ENCODE assay signal across 11 cellular contexts in genomic region chr6:135145509-135145865, GRCh38. TPM values are rescaled to one million over a fixed set of nuclear protein-coding genes. Genes with fewer than 3 reads are reported as not detected.
DNase-seq lines count a peak whose midpoint lies in the region; ATAC-seq, FAIRE-seq and TF ChIP-seq lines count a peak whose summit lies in the region.
"Had no signal": no experiment of that assay in that cellular context is flagged by ENCODE, and none has a peak within 500 bp of the region (broad histone marks: within the 10 kb centered on the region; RNA-seq: fewer than 3 reads in every experiment).

No MANE protein-coding gene starts in this region.

- no peak overlapping the region for H2BK15ac ChIP-seq in H9 (ENCODE audit: low read depth, low read length)

- CTCF ChIA-PET in HCT116 (lab: Charles Lee), result interaction anchor here (1.2 kb wide), 1 partner anchor 112 kb away, joined by 3 read pairs; no protein-coding TSS in a partner anchor
- CTCF ChIA-PET in activated CD4-positive, alpha-beta memory T cell treated with anti-CD3 and anti-CD28 coated beads, Interleukin-2, amount 10 ng/mL, durations not matched to agents 7 days and 5 days (lab: Charles Lee), result interaction anchor here (1.1 to 4.0 kb wide), 10 partner anchors 16 to 305 kb away, joined by 3 to 55 read pairs (median 10); partner anchors contain the start of gene MYB

- H3K79me1 ChIP-seq in H9 (ENCODE audit: insufficient read depth, low read depth, low read length, poor library complexity, severe bottlenecking), result no peaks in the 10 kb centered on the region

- H3K4me3 Mint-ChIP-seq in activated CD4-positive, alpha-beta memory T cell treated with anti-CD3 and anti-CD28 coated beads, Interleukin-2, amount 10 ng/mL, durations not matched to agents 7 days and 5 days, result peak overlapping the region; percentile 44
- no peak overlapping the region for H3K4me3 Mint-ChIP-seq in H9

- H3K23ac ChIP-seq in H9 (ENCODE audit: insufficient read length, low read depth, low read length), result no peak overlapping the region

- H3K27me3 ChIP-seq in ACC112 (ENCODE audit: insufficient read depth, low read length), result no peaks in the 10 kb centered on the region
- H3K27me3 ChIP-seq in HCT116 (ENCODE audit: insufficient read depth, low read length), result no peaks in the 10 kb centered on the region
- H3K27me3 ChIP-seq in H9 (ENCODE audit: insufficient read depth, low read length), result no peaks in the 10 kb centered on the region

- H3K36me3 ChIP-seq in ACC112 (ENCODE audit: insufficient read depth, low read length), result no peaks in the 10 kb centered on the region
- no peaks in the 10 kb centered on the region for H3K36me3 ChIP-seq in HCT116 (ENCODE audit: control insufficient read depth in 1 of 2, insufficient read depth in 2 of 2, low read length in 2 of 2)

- POLR2A ChIA-PET in HCT116 (lab: Charles Lee), result no interaction called here
- POLR2A ChIA-PET in activated CD4-positive, alpha-beta memory T cell treated with anti-CD3 and anti-CD28 coated beads, Interleukin-2, amount 10 ng/mL, durations not matched to agents 7 days and 5 days (lab: Charles Lee), result interaction anchor here (0.8 to 1.7 kb wide), 6 partner anchors 13 to 91 kb away, joined by 3 to 11 read pairs (median 4); partner anchors contain the start of genes HBS1L and MYB

- TF ChIP-seq CTCF in HCT116 (IDR thresholded peaks at IDR 0.05 in 2 of 3, conservative IDR thresholded peaks at IDR 0.05 in 1 of 3; ENCODE audit: borderline replicate concordance in 1 of 3, insufficient read depth in 1 of 3, low read depth in 2 of 3, low read length in 2 of 3) (no peak), H9 (conservative IDR thresholded peaks at IDR 0.05) (no peak)

- peak overlapping the region; percentile 36 for H3K27ac Mint-ChIP-seq in activated CD4-positive, alpha-beta memory T cell treated with anti-CD3 and anti-CD28 coated beads, Interleukin-2, amount 10 ng/mL, durations not matched to agents 7 days and 5 days
- H3K27ac Mint-ChIP-seq in H9, result no peak overlapping the region

- H3K4me1 ChIP-seq in ACC112 (ENCODE audit: control insufficient read depth, insufficient read depth, low read length, unreplicated experiment) (peaks cover 16% of the 10 kb centered on the region), HCT116 (ENCODE audit: control insufficient read depth in 1 of 2, insufficient read depth in 2 of 2, low read length in 2 of 2) (peaks cover 0 to 6% of the 10 kb centered on the region in 2 experiments; a peak in 1 of 4 replicates), H9 (ENCODE audit: insufficient read depth, low read length) (no peaks in the 10 kb centered on the region; the same call in 1 of the 2 replicates)

- H2AFZ ChIP-seq in ACC112 (ENCODE audit: low read length, unreplicated experiment) (peak overlapping the region; percentile 73), HCT116 (ENCODE audit: low read depth, low read length, poor library complexity, severe bottlenecking) (peak overlapping the region; percentile 62), H9 (ENCODE audit: low read length) (no peak overlapping the region)
- H2AFZ ChIP-seq: PC-9 had no signal

- peaks cover 2% of the 10 kb centered on the region for H3K36me3 Mint-ChIP-seq in activated CD4-positive, alpha-beta memory T cell treated with anti-CD3 and anti-CD28 coated beads, Interleukin-2, amount 10 ng/mL, durations not matched to agents 7 days and 5 days (ENCODE audit: low read depth)
- no peaks in the 10 kb centered on the region for H3K36me3 Mint-ChIP-seq in H9 (ENCODE audit: insufficient read depth in 1 of 3, low read depth in 3 of 3)

- ATAC-seq in HCT116, result no peak

- H3K9ac ChIP-seq in HCT116 (ENCODE audit: low read length) (no peak overlapping the region), H9 (ENCODE audit: extremely low read depth, insufficient read length, low read length) (no peak overlapping the region)

- no peak for TF ChIP-seq RAD21 in HCT116 (IDR thresholded peaks at IDR 0.05; ENCODE audit: low read depth)

- H3K9me2 ChIP-seq in HCT116 (ENCODE audit: insufficient read depth), result no peaks in the 10 kb centered on the region

- no peak overlapping the region for H2BK12ac ChIP-seq in H9 (ENCODE audit: insufficient read length, low read depth, low read length)

- no peak overlapping the region for H3K4ac ChIP-seq in H9 (ENCODE audit: low read depth, low read length)

- no peaks in the 10 kb centered on the region for H3K23me2 ChIP-seq in H9 (ENCODE audit: insufficient read length, low read depth, low read length, poor library complexity, severe bottlenecking)

- peaks cover 64% of the 10 kb centered on the region for H3K4me1 Mint-ChIP-seq in activated CD4-positive, alpha-beta memory T cell treated with anti-CD3 and anti-CD28 coated beads, Interleukin-2, amount 10 ng/mL, durations not matched to agents 7 days and 5 days
- H3K4me1 Mint-ChIP-seq in H9, result peaks cover 10 to 22% of the 10 kb centered on the region in 2 experiments

- H4K20me1 ChIP-seq in HCT116 (ENCODE audit: insufficient read depth) (no peaks in the 10 kb centered on the region), H9 (ENCODE audit: control insufficient read depth, insufficient read depth, insufficient read length) (no peaks in the 10 kb centered on the region)

- H3K56ac ChIP-seq in H9 (ENCODE audit: insufficient read length, low read depth, low read length), result no peak overlapping the region

- no peak overlapping the region for H4K5ac ChIP-seq in H9 (ENCODE audit: insufficient read length, low read depth, low read length)

- no peak overlapping the region for H2BK20ac ChIP-seq in H9 (ENCODE audit: low read depth, low read length, poor library complexity, severe bottlenecking)

- no peak overlapping the region for H3K14ac ChIP-seq in H9 (ENCODE audit: insufficient read depth, low read length)

- no peaks in the 10 kb centered on the region for H3K9me3 Mint-ChIP-seq in activated CD4-positive, alpha-beta memory T cell treated with anti-CD3 and anti-CD28 coated beads, Interleukin-2, amount 10 ng/mL, durations not matched to agents 7 days and 5 days
- H3K9me3 Mint-ChIP-seq in H9, result peaks cover 0 to 3% of the 10 kb centered on the region in 2 experiments; a peak in 1 of 5 replicates

- no peak overlapping the region for H3T11ph ChIP-seq in H9 (ENCODE audit: low read length)

- H3K9me3 ChIP-seq in HCT116 (ENCODE audit: control insufficient read depth in 1 of 2, insufficient read depth in 1 of 2, low read depth in 1 of 2, low read length in 2 of 2), result no peaks in the 10 kb centered on the region
- no peaks in the 10 kb centered on the region for H3K9me3 ChIP-seq in H9 (ENCODE audit: control insufficient read depth, low read depth, low read length)

- intact Hi-C loops in HCT116 (cut with micrococcal nuclease), result loop anchor here (1.0 kb wide), 3 partner anchors 39 to 282 kb away; no protein-coding TSS in a partner anchor

- TF ChIP-seq POLR2A in HCT116 (IDR thresholded peaks at IDR 0.05; ENCODE audit: borderline replicate concordance, extremely low read depth, insufficient read depth, insufficient read length), result no peak
- no peak for TF ChIP-seq POLR2A in GM12892 (IDR thresholded peaks at IDR 0.05; ENCODE audit: low read depth, low read length)

- WGBS in H9 (ENCODE audit: extremely low coverage, insufficient read length, low lambda C conversion rate), result no CpG with 5 or more reads among the region's 1 CpG

- DNase-seq in HCT116 (ENCODE audit: low read depth, low spot score), result no peak
- no peak for DNase-seq in activated CD4-positive, alpha-beta memory T cell treated with anti-CD3 and anti-CD28 coated beads, Interleukin-2, amount 10 ng/mL, durations not matched to agents 7 days and 5 days
- DNase-seq in iris pigment epithelial cell (ENCODE audit: low read depth), result peak; percentile 55
- no peak for DNase-seq in stimulated activated CD4-positive, alpha-beta T cell treated with anti-CD3 and anti-CD28 coated beads, Interleukin-4, amount 100 ng/mL, for 4 hours
- no peak for DNase-seq in H9
- DNase-seq in Ammon's horn (ENCODE audit: low spot score), result no peak
- DNase-seq in GM12892 (ENCODE audit: insufficient read length), result no peak
- DNase-seq: activated CD4-positive, CD25-positive, alpha-beta regulatory T cell treated with anti-CD3 and anti-CD28 coated beads, Interleukin-2, amount 50 U/mL, for 72 hours; stimulated activated CD4-positive, alpha-beta T cell treated with anti-CD3 and anti-CD28 coated beads, Interleukin-15, amount 100 ng/mL, for 24 hours had no signal

- H3K27ac ChIP-seq in ACC112 (ENCODE audit: low read depth, low read length) (no peak overlapping the region), HCT116 (ENCODE audit: low read depth, low read length) (no peak overlapping the region), H9 (ENCODE audit: insufficient read length, low read depth, low read length) (no peak overlapping the region)
- H3K27ac ChIP-seq: PC-9 had no signal

- RAD21 ChIA-PET in HCT116 (lab: Charles Lee; ENCODE audit: low non-redundant PET in 1 of 2, low total read pairs in 2 of 2, uncharacterized antibody in 2 of 2, unreplicated experiment in 2 of 2), result no interaction called here

- H3K27me3 Mint-ChIP-seq in activated CD4-positive, alpha-beta memory T cell treated with anti-CD3 and anti-CD28 coated beads, Interleukin-2, amount 10 ng/mL, durations not matched to agents 7 days and 5 days, result no peaks in the 10 kb centered on the region
- H3K27me3 Mint-ChIP-seq in H9 (ENCODE audit: low read depth), result no peaks in the 10 kb centered on the region; the same call in 1 of the 2 replicates

- no peaks in the 10 kb centered on the region for H3K79me2 ChIP-seq in ACC112 (ENCODE audit: control insufficient read depth, insufficient read depth, low read length, unreplicated experiment)
- no peaks in the 10 kb centered on the region for H3K79me2 ChIP-seq in HCT116 (ENCODE audit: insufficient read depth, low read length)
- no peaks in the 10 kb centered on the region for H3K79me2 ChIP-seq in H9 (ENCODE audit: insufficient read depth, low read length)

- H3K4me3 ChIP-seq in ACC112 (ENCODE audit: low read depth, low read length) (peak overlapping the region; percentile 2; the same call in 1 of the 2 replicates), HCT116 (replicated peaks in 1 of 2; ENCODE audit: low read depth in 1 of 2, low read length in 2 of 2) (no peak overlapping the region)
- H3K4me3 ChIP-seq: PC-9 had no signal

- H4K8ac ChIP-seq in H9 (replicated peaks; ENCODE audit: insufficient read length, low read depth, low read length), result no peak overlapping the region

- no TSS peak for BruUV-seq in HCT116 (replicated peaks; lab: Mats Ljungman, UMichigan)

- no peak overlapping the region for H2BK5ac ChIP-seq in H9 (ENCODE audit: insufficient read length, low read length)

- H2AK5ac ChIP-seq in H9 (ENCODE audit: insufficient read length, low read length), result no peak overlapping the region

- no peak overlapping the region for H3K18ac ChIP-seq in H9 (ENCODE audit: insufficient read length, low read depth, low read length)

- no peak overlapping the region for H2BK120ac ChIP-seq in H9 (ENCODE audit: low read depth, low read length, poor library complexity, severe bottlenecking)

- no peak overlapping the region for H4K91ac ChIP-seq in H9 (ENCODE audit: insufficient read length, low read depth, low read length)

- no peak overlapping the region for H3K4me2 ChIP-seq in HCT116 (ENCODE audit: low read length)
- no peak overlapping the region for H3K4me2 ChIP-seq in H9 (ENCODE audit: insufficient read depth, insufficient read length, low read length)
- H3K4me2 ChIP-seq: PC-9 had no signal

- no peak for FAIRE-seq in GM12892 (lab: Jason Lieb, UNC)

RNA-seq across cellular contexts. Expression of gene MYB, which starts 35.6 kb away (rescaled TPM):
- total RNA-seq in HCT116 (2021; ENCODE audit: unreplicated experiment) (3.7 TPM), H9 (2021) (5.8 and 6.7 TPM in 2 replicates)
- 0.79 and 0.81 TPM in 2 replicates for polyA plus RNA-seq in HCT116 (2012)
- 10 to 100 TPM; 27.7 to 30.3 TPM for total RNA-seq in activated CD4-positive, alpha-beta memory T cell treated with anti-CD3 and anti-CD28 coated beads, Interleukin-2, amount 10 ng/mL, durations not matched to agents 7 days and 5 days
- 34.5 TPM for polyA plus RNA-seq in GM12892 (2012; ENCODE audit: missing spikeins)
